In the genomic region with DNA sequence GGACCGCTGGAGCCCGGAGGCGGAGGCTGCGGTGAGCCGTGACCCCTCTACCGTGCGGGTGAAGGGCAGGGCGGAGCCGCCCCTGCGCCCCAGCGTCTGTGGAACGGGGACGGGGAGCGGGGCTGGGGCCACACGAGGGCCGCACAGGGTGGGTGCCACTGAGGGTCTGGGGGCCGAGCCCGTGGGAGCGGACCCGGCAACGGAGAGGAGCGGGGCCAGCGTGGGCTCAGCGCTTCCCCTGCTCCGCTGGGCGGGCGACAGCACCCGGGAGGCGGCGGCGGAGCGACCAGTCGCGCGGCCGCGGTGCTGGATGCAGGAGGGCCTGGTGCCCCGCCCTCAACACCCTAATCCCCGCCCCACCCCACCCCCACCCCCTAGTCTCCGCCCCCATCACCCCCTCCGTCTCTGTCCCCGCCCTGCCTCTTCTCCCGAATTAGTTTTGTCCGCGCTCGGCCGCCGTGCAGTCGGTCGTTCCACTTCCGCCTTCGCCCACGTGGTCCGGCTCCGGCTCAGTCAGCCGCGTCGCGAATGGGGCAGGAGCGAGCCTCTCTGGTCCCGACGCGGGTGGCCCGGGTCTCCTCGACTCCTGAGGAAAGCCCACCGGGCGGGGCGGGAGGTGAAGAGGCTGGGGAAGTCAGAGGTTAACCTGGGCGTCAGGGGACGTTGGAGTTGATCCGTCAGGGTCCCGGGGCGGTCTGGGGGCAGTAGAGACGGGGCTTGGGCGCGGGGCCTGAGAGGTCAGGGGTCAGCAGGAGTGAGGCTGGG, we compare ENCODE assay signal across 8 cellular contexts. TPM values are rescaled to one million over a fixed set of nuclear protein-coding genes. Genes with fewer than 3 reads are reported as not detected.
DNase-seq lines count a peak whose midpoint lies in the region; ATAC-seq, FAIRE-seq and TF ChIP-seq lines count a peak whose summit lies in the region.

A gene (plus strand): TSS at position 512 of the 765 bp plus-strand sequence. CDS start 447 bp downstream, outside the sequence.

- peaks cover 8% of the 10 kb centered on the region for H3K4me1 ChIP-seq in keratinocyte (ENCODE audit: control insufficient read depth, extremely low read depth, insufficient read depth, low read length)

- no peak for TF ChIP-seq CTCF in AG09309 (IDR thresholded peaks at IDR 0.05; ENCODE audit: control insufficient read depth, insufficient read depth, low read depth, low read length, missing control alignments)
- no peak for TF ChIP-seq CTCF in keratinocyte (optimal IDR thresholded peaks at IDR 0.05 in 1 of 3, IDR thresholded peaks at IDR 0.05 in 1 of 3, conservative IDR thresholded peaks at IDR 0.05 in 1 of 3; ENCODE audit: extremely low read depth in 1 of 3, insufficient read depth in 2 of 3, low read length in 3 of 3)

- no peaks in the 10 kb centered on the region for H4K20me1 ChIP-seq in keratinocyte (ENCODE audit: control insufficient read depth, extremely low read depth, insufficient read depth, low read length)

- no peaks in the 10 kb centered on the region for H3K9me3 Mint-ChIP-seq in central memory CD8-positive, alpha-beta T cell

- H3K4me3 ChIP-seq in AG09309 (ENCODE audit: control insufficient read depth, low read depth, low read length) (peak within 1 kb of the TSS; percentile 94), keratinocyte (ENCODE audit: control insufficient read depth in 2 of 3, extremely low read depth in 1 of 3, insufficient read depth in 2 of 3, low read depth in 1 of 3, low read length in 3 of 3) (peak within 1 kb of the TSS; percentile 82 to 96 (median 94))

- peak within 1 kb of the TSS; percentile 72 for H3K27ac ChIP-seq in keratinocyte (ENCODE audit: control insufficient read depth, insufficient read depth, low read length)

- H3K4me3 Mint-ChIP-seq in central memory CD8-positive, alpha-beta T cell, result peak within 1 kb of the TSS; percentile 97

- no peaks in the 10 kb centered on the region for H3K9me3 ChIP-seq in keratinocyte (ENCODE audit: control insufficient read depth, low read depth, low read length)

- no peaks in the 10 kb centered on the region for H3K27me3 Mint-ChIP-seq in central memory CD8-positive, alpha-beta T cell

- peak; percentile 64 for DNase-seq in AG09309 (ENCODE audit: low read depth)
- DNase-seq in NCI-H446 treated with DMSO at 0.1 percent for 48 hours (lab: John Stamatoyannopoulos, UW), result peak; percentile 81
- peak; percentile 79 to 90 for DNase-seq in central memory CD8-positive, alpha-beta T cell (ENCODE audit: low spot score in 2 of 2)
- peak; percentile 53 for DNase-seq in keratinocyte (ENCODE audit: low read depth, low spot score)
- DNase-seq in stimulated activated CD4-positive, alpha-beta T cell treated with anti-CD3 and anti-CD28 coated beads, Interleukin-12 subunit alpha, Interleukin-12 subunit beta, amount 100 ng/mL, for 48 hours (ENCODE audit: low read depth in 2 of 3, low spot score in 1 of 3), result peak; percentile 87 to 92 (median 89)

- peaks cover 29% of the 10 kb centered on the region for H3K79me2 ChIP-seq in keratinocyte (ENCODE audit: control insufficient read depth, insufficient read depth, low read length)

- H3K36me3 ChIP-seq in keratinocyte (ENCODE audit: control insufficient read depth in 2 of 2, extremely low read depth in 1 of 2, insufficient read depth in 2 of 2, low read length in 2 of 2), result peaks cover 12 to 21% of the 10 kb centered on the region in 2 experiments

- FAIRE-seq in keratinocyte (lab: Jason Lieb, UNC), result no peak

- H3K27me3 ChIP-seq in keratinocyte (ENCODE audit: control insufficient read depth, extremely low read depth, insufficient read depth, low read length), result no peaks in the 10 kb centered on the region

- H3K9ac ChIP-seq in keratinocyte (ENCODE audit: control insufficient read depth, extremely low read depth, insufficient read depth, low read length), result peak within 1 kb of the TSS; percentile 87

- peak within 1 kb of the TSS; percentile 93 for H3K4me2 ChIP-seq in keratinocyte (ENCODE audit: control insufficient read depth, extremely low read depth, insufficient read depth, low read depth, low read length)

- peaks cover 26% of the 10 kb centered on the region for H3K36me3 Mint-ChIP-seq in central memory CD8-positive, alpha-beta T cell (ENCODE audit: insufficient read depth)

- dilution Hi-C loops in keratinocyte (cut with MboI; ENCODE audit: extremely low pct_ligation_motif_present, low sequenced_read_pairs), result no loop called here

- H3K27ac Mint-ChIP-seq in central memory CD8-positive, alpha-beta T cell (ENCODE audit: low read depth), result peak within 1 kb of the TSS; percentile 91

- peaks cover 19% of the 10 kb centered on the region for H3K4me1 Mint-ChIP-seq in central memory CD8-positive, alpha-beta T cell

- peak within 1 kb of the TSS; percentile 80 for H2AFZ ChIP-seq in keratinocyte (ENCODE audit: control insufficient read depth, low read length)

- H3K9me1 ChIP-seq in keratinocyte (ENCODE audit: control insufficient read depth, extremely low read depth, insufficient read depth, low read length), result no peaks in the 10 kb centered on the region

- peak; percentile 67 for ATAC-seq in GM19025 (IDR thresholded peaks at IDR 0.05; ENCODE audit: low read depth, unreplicated experiment)
- ATAC-seq in HG03280 (IDR thresholded peaks at IDR 0.05; ENCODE audit: unreplicated experiment), result peak; percentile 70
- ATAC-seq in activated CD4-positive, CD25-positive, alpha-beta regulatory T cell treated with anti-CD3 and anti-CD28 coated beads, Interleukin-2, amount 50 U/mL, for 24 hours, result peak; percentile 79 to 85
- peak; percentile 81 for ATAC-seq in central memory CD8-positive, alpha-beta T cell (replicated peaks; ENCODE audit: extremely low read depth, poor library complexity, severe bottlenecking)

RNA-seq across cellular contexts. Expression of the gene that starts here (rescaled TPM):
- 25.8 to 27.1 TPM (median 26.3 TPM) in 3 replicates for polyA plus RNA-seq in keratinocyte
- polyA plus RNA-seq in keratinocyte (2011; ENCODE audit: low read depth), result 8.4 TPM
- 10.4 and 22.4 TPM in 2 replicates for polyA plus RNA-seq in keratinocyte (2011; cell fraction: cytosol; rRNA removed)
- 50.5 and 61.5 TPM in 2 replicates for polyA plus RNA-seq in keratinocyte (2011; cell fraction: nucleus; rRNA removed)
- polyA plus RNA-seq in keratinocyte (2012; ENCODE audit: low replicate concordance), result 16.2 and 30.7 TPM in 2 replicates
- polyA minus RNA-seq in keratinocyte, result 17.2 to 33.2 TPM (median 20.8 TPM) in 3 replicates
- 26.3 TPM for polyA minus RNA-seq in keratinocyte (2011; cell fraction: cytosol; rRNA and poly(A)+ RNA removed)
- 19.0 and 21.3 TPM in 2 replicates for polyA minus RNA-seq in keratinocyte (2011; cell fraction: nucleus; rRNA and poly(A)+ RNA removed)

Comparison
In these comparisons a context has a peak if more than half of its experiments do, and no peak if none do; other contexts are left out.
1. Peak in every context shown above with its lines: DNase-seq, ATAC-seq, H3K4me3 ChIP-seq and H3K27ac ChIP-seq.